Comparison of ENCODE assay signal across 2 cellular contexts in genomic region chrX:78592030-78592429, GRCh38.
TF ChIP-seq lines count a peak whose summit lies in the region.

No MANE protein-coding gene starts in this region.

TF ChIP-seq in HepG2, 621 proteins besides CTCF, POLR2A, EP300 and RAD21:
- no peak for TF ChIP-seq CEBPG (CRISPR knock-in tag; IDR thresholded peaks at IDR 0.05)
- TF ChIP-seq MAFK (conservative IDR thresholded peaks at IDR 0.05 in 1 of 2, IDR thresholded peaks at IDR 0.05 in 1 of 2; ENCODE audit: low read length in 2 of 2), result peak; percentile 51 to 80; a peak in 3 of 4 replicates
- TF ChIP-seq MTF1 (CRISPR knock-in tag; IDR thresholded peaks at IDR 0.05), result no peak
- TF ChIP-seq MAFF (IDR thresholded peaks at IDR 0.05; ENCODE audit: low read depth, low read length), result peak; percentile 72
- no peak for TF ChIP-seq NFRKB (IDR thresholded peaks at IDR 0.05)
- TF ChIP-seq KDM5B (CRISPR knock-in tag; IDR thresholded peaks at IDR 0.05; ENCODE audit: borderline replicate concordance), result no peak
- TF ChIP-seq, protein P1, sequence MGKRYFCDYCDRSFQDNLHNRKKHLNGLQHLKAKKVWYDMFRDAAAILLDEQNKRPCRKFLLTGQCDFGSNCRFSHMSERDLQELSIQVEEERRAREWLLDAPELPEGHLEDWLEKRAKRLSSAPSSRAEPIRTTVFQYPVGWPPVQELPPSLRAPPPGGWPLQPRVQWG (CRISPR knock-in tag; IDR thresholded peaks at IDR 0.05; ENCODE audit: borderline replicate concordance, low read depth), result no peak
- TF ChIP-seq, protein P2, sequence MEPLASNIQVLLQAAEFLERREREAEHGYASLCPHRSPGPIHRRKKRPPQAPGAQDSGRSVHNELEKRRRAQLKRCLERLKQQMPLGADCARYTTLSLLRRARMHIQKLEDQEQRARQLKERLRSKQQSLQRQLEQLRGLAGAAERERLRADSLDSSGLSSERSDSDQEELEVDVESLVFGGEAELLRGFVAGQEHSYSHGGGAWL (CRISPR knock-in tag; IDR thresholded peaks at IDR 0.05), result no peak

TF ChIP-seq in H1, 55 proteins besides CTCF, POLR2A, EP300 and RAD21:
- TF ChIP-seq ZNF274 (IDR thresholded peaks at IDR 0.05; ENCODE audit: borderline replicate concordance, extremely low read depth, low read length) (no peak), MAFK (IDR thresholded peaks at IDR 0.05; ENCODE audit: low read depth, low read length) (0 out of 2 replicates have a peak, but pooled peaks have one; percentile 17)
